ENCODE assay signal across 9 cellular contexts in genomic region chr20:30284533-30284932, GRCh38.
DNase-seq lines count a peak whose midpoint lies in the region; ATAC-seq and TF ChIP-seq lines count a peak whose summit lies in the region.
"Had no signal": no experiment of that assay in that cellular context is flagged by ENCODE, and none has a peak within 500 bp of the region (broad histone marks: within the 10 kb centered on the region; RNA-seq: fewer than 3 reads in every experiment).

No MANE protein-coding gene starts in this region.

- TF ChIP-seq CTCF in cardiac muscle cell (IDR thresholded peaks at IDR 0.05; ENCODE audit: low read depth, low read length) (no peak), right atrium auricular region (IDR thresholded peaks at IDR 0.05) (no peak), thoracic aorta (IDR thresholded peaks at IDR 0.05) (no peak)

- H3K4me3 Mint-ChIP-seq in memory B cell: peak overlapping the region; percentile 88

- H3K4me1 ChIP-seq in cardiac muscle cell (ENCODE audit: low read depth): no peaks in the 10 kb centered on the region
- no peaks in the 10 kb centered on the region for H3K4me1 ChIP-seq in right atrium auricular region
- no peaks in the 10 kb centered on the region for H3K4me1 ChIP-seq in adipocyte (ENCODE audit: control insufficient read depth, insufficient read depth, low read length)
- H3K4me1 ChIP-seq in thoracic aorta (ENCODE audit: control insufficient read depth in 1 of 2, low read depth in 2 of 2): peaks cover 3 to 23% of the 10 kb centered on the region in 2 donors

- ATAC-seq in memory B cell (ENCODE audit: low read depth): peak; percentile 12
- no peak for ATAC-seq in thoracic aorta (ENCODE audit: insufficient number of reproducible peaks, low FRiP score, low read depth)
- ATAC-seq in GM18867 (IDR thresholded peaks at IDR 0.05; ENCODE audit: unreplicated experiment): no peak
- ATAC-seq in GM19463 (IDR thresholded peaks at IDR 0.05; ENCODE audit: unreplicated experiment): no peak

- H3K9me3 Mint-ChIP-seq in memory B cell: peaks cover 1% of the 10 kb centered on the region

- H3K36me3 ChIP-seq in cardiac muscle cell: no peaks in the 10 kb centered on the region
- H3K36me3 ChIP-seq in right atrium auricular region: no peaks in the 10 kb centered on the region
- no peaks in the 10 kb centered on the region for H3K36me3 ChIP-seq in adipocyte (ENCODE audit: control insufficient read depth, insufficient read depth, low read length, severe bottlenecking)
- no peaks in the 10 kb centered on the region for H3K36me3 ChIP-seq in thoracic aorta

- H3K27ac Mint-ChIP-seq in memory B cell: peak overlapping the region; percentile 67

- no peaks in the 10 kb centered on the region for H3K27me3 Mint-ChIP-seq in memory B cell

- H3K27me3 ChIP-seq in cardiac muscle cell: no peaks in the 10 kb centered on the region
- no peaks in the 10 kb centered on the region for H3K27me3 ChIP-seq in right atrium auricular region
- no peaks in the 10 kb centered on the region for H3K27me3 ChIP-seq in adipocyte (replicated peaks; ENCODE audit: control insufficient read depth, insufficient read depth, low read length)
- no peaks in the 10 kb centered on the region for H3K27me3 ChIP-seq in thoracic aorta (replicated peaks; ENCODE audit: insufficient read depth)

- DNase-seq in cardiac muscle cell (ENCODE audit: low read depth in 1 of 2, low spot score in 1 of 2) (no peak), right atrium auricular region (ENCODE audit: low spot score) (no peak), adipocyte (ENCODE audit: low read depth) (no peak), memory B cell (ENCODE audit: low spot score in 2 of 2) (no peak), thoracic aorta (ENCODE audit: low spot score) (no peak)
- DNase-seq in stimulated activated CD4-positive, alpha-beta T cell treated with anti-CD3 and anti-CD28 coated beads, Interleukin-2, amount 100 ng/mL, for 48 hours: no peak

- H3K9me3 ChIP-seq in cardiac muscle cell (ENCODE audit: low read depth) (no peaks in the 10 kb centered on the region), right atrium auricular region (no peaks in the 10 kb centered on the region), adipocyte (ENCODE audit: control insufficient read depth, low read length) (no peaks in the 10 kb centered on the region), thoracic aorta (no peaks in the 10 kb centered on the region)

- peak overlapping the region; percentile 31 for H3K4me3 ChIP-seq in cardiac muscle cell
- H3K4me3 ChIP-seq in right atrium auricular region: peak overlapping the region in 1 of 2 donors; percentile 44
- H3K4me3 ChIP-seq in adipocyte (ENCODE audit: low read length): peak overlapping the region; percentile 66
- H3K4me3 ChIP-seq in thoracic aorta: peak overlapping the region; percentile 86

- H3K9ac ChIP-seq in adipocyte (ENCODE audit: low read length): no peak overlapping the region

- H3K4me1 Mint-ChIP-seq in memory B cell: peaks cover 28% of the 10 kb centered on the region

- H3K36me3 Mint-ChIP-seq in memory B cell: peaks cover 2% of the 10 kb centered on the region

- H3K27ac ChIP-seq in cardiac muscle cell (no peak overlapping the region), right atrium auricular region (no peak overlapping the region), thoracic aorta (peak overlapping the region in 1 of 2 donors; percentile 44)
- H3K27ac ChIP-seq: C4-2B had no signal
